Comparison of ENCODE assay signal across 8 cellular contexts in genomic region chr19:372306-372890, GRCh38. TPM values are rescaled to one million over a fixed set of nuclear protein-coding genes. Genes with fewer than 3 reads are reported as not detected.
DNase-seq lines count a peak whose midpoint lies in the region; TF ChIP-seq lines count a peak whose summit lies in the region.

No MANE protein-coding gene starts in this region.

- no peak overlapping the region for H3K18ac ChIP-seq in trophoblast cell (ENCODE audit: low read length)

- H2BK12ac ChIP-seq in trophoblast cell (ENCODE audit: low read length): no peak overlapping the region

- H3K23ac ChIP-seq in trophoblast cell (ENCODE audit: low read length): no peak overlapping the region

- no peak overlapping the region for H2BK120ac ChIP-seq in trophoblast cell (ENCODE audit: insufficient read depth, low read length, poor library complexity)

- DNase-seq in BJ (ENCODE audit: low read depth) (peak; percentile 39), NCI-H1092 treated with DMSO at 0.1 percent for 48 hours (lab: John Stamatoyannopoulos, UW) (peak; percentile 76), dorsolateral prefrontal cortex (peak in 7 of 10 donors; percentile 42 to 80 (median 57)), mucosa of gallbladder (ENCODE audit: low spot score) (peak; percentile 31), trophoblast cell (no peak), DMS53 (lab: John Stamatoyannopoulos, UW) (no peak), SHP77 (lab: John Stamatoyannopoulos, UW) (no peak), uterus (no peak)

- H3K4me1 ChIP-seq in trophoblast cell (ENCODE audit: control insufficient read depth in 1 of 2, insufficient read depth in 2 of 2, low read length in 2 of 2) (peaks cover 0 to 2% of the 10 kb centered on the region in 2 experiments), uterus (no peaks in the 10 kb centered on the region)

- H3K79me2 ChIP-seq in trophoblast cell (ENCODE audit: control insufficient read depth, insufficient read depth, low read length, poor library complexity): no peaks in the 10 kb centered on the region

- H3K36me3 ChIP-seq in BJ (ENCODE audit: control insufficient read depth, insufficient read depth, low read length) (no peaks in the 10 kb centered on the region), trophoblast cell (ENCODE audit: control insufficient read depth in 1 of 2, insufficient read depth in 2 of 2, low read length in 2 of 2) (no peaks in the 10 kb centered on the region), uterus (no peaks in the 10 kb centered on the region)

- no peak overlapping the region for H4K91ac ChIP-seq in trophoblast cell (ENCODE audit: low read depth, low read length)

- H3K27me3 ChIP-seq in BJ (ENCODE audit: control insufficient read depth, insufficient read depth, low read length) (peaks cover 22% of the 10 kb centered on the region), dorsolateral prefrontal cortex (peaks cover 0 to 5% (median 0%) of the 10 kb centered on the region in 45 donors), trophoblast cell (ENCODE audit: insufficient read depth, low read length) (no peaks in the 10 kb centered on the region), uterus (no peaks in the 10 kb centered on the region)

- intact Hi-C loops in dorsolateral prefrontal cortex (cut with DNase I) (no loop called here), uterus (cut with DNase I; ENCODE audit: low total_unique reads) (no loop called here)

- H3K4me3 ChIP-seq in BJ (ENCODE audit: low read depth, low read length) (no peak overlapping the region), dorsolateral prefrontal cortex (peak overlapping the region in 1 of 59 donors; percentile 7), trophoblast cell (ENCODE audit: low read depth, low read length) (no peak overlapping the region), uterus (no peak overlapping the region)

- CTCF ChIA-PET in BJ (lab: Yijun Ruan, JAX): no interaction called here

- H3K9me3 ChIP-seq in trophoblast cell (ENCODE audit: insufficient read depth, low read depth, low read length) (peaks cover 3% of the 10 kb centered on the region), uterus (no peaks in the 10 kb centered on the region)

- H3K14ac ChIP-seq in trophoblast cell (ENCODE audit: low read length): no peak overlapping the region

- H3K79me1 ChIP-seq in trophoblast cell (ENCODE audit: low read length): no peaks in the 10 kb centered on the region

- no peak for TF ChIP-seq POLR2A in uterus (IDR thresholded peaks at IDR 0.05)

- H4K8ac ChIP-seq in trophoblast cell (ENCODE audit: low read depth, low read length): no peak overlapping the region

- POLR2A ChIA-PET in BJ (lab: Charles Lee): no interaction called here

- H3K9ac ChIP-seq in trophoblast cell (ENCODE audit: low read length): no peak overlapping the region

- H3K27ac ChIP-seq in dorsolateral prefrontal cortex (peak overlapping the region in 14 of 59 donors; percentile 1 to 66 (median 34)), trophoblast cell (ENCODE audit: low read depth, low read length) (no peak overlapping the region), uterus (no peak overlapping the region)

- no peak overlapping the region for H3K4me2 ChIP-seq in trophoblast cell (ENCODE audit: low read length)

- no peak for TF ChIP-seq CTCF in BJ (IDR thresholded peaks at IDR 0.05; ENCODE audit: insufficient read depth, low read depth, low read length)
- no peak for TF ChIP-seq CTCF in dorsolateral prefrontal cortex (IDR thresholded peaks at IDR 0.05 in 54 of 56, conservative IDR thresholded peaks at IDR 0.05 in 2 of 56; ENCODE audit: low read depth in 1 of 56, partially characterized antibody in 56 of 56)
- TF ChIP-seq CTCF in uterus (IDR thresholded peaks at IDR 0.05): no peak

- no CpG with 5 or more reads among the region's 14 CpGs for WGBS in trophoblast cell (ENCODE audit: extremely low coverage, insufficient coverage, insufficient read length)

- H2BK5ac ChIP-seq in trophoblast cell (ENCODE audit: low read depth, low read length, poor library complexity): no peak overlapping the region

- H4K12ac ChIP-seq in trophoblast cell (ENCODE audit: low read depth, low read length): no peak overlapping the region

- H3K4ac ChIP-seq in trophoblast cell (ENCODE audit: low read depth, low read length): no peak overlapping the region

- no peak overlapping the region for H2AFZ ChIP-seq in trophoblast cell (ENCODE audit: insufficient read depth, low read length, poor library complexity)

- no peak overlapping the region for H2AK5ac ChIP-seq in trophoblast cell (ENCODE audit: low read length)

RNA-seq across cellular contexts. Expression of gene MIER2, which starts 27.8 kb away (rescaled TPM):
- 14.8 and 16.2 TPM in 2 replicates for polyA plus RNA-seq in BJ (2011; rRNA removed)
- polyA minus RNA-seq in BJ (2011; rRNA and poly(A)+ RNA removed): 50.6 and 55.4 TPM in 2 replicates
- total RNA-seq in dorsolateral prefrontal cortex (10 to 100 TPM; 14.9 to 45.6 (median 27.8) TPM), mucosa of gallbladder (27.9 TPM), uterus (10 to 100 TPM in 2 of 4 donors, 1 to 10 TPM in 2; 2.6 to 54.8 (median 12.7) TPM)
- 38.2 and 39.1 TPM in 2 replicates for polyA plus RNA-seq in trophoblast cell (2013)

RNA-seq across cellular contexts. Expression of gene C2CD4C, which starts 36.5 kb away (rescaled TPM):
- polyA plus RNA-seq in BJ (2011; rRNA removed): 0.04 and 0.07 TPM in 2 replicates
- 0.05 TPM in 1 of 2 replicates, not detected in the other for polyA minus RNA-seq in BJ (2011; rRNA and poly(A)+ RNA removed)
- total RNA-seq in dorsolateral prefrontal cortex (10 to 100 TPM in 115 of 120 experiments, 1 to 10 TPM in 5; 4.9 to 31.8 (median 18.4) TPM), mucosa of gallbladder (172 TPM), uterus (1 to 10 TPM in 2 of 4 donors, not detected in 2; 2.4 to 2.5 TPM)
- polyA plus RNA-seq in trophoblast cell (2013): 1.4 and 1.7 TPM in 2 replicates

Comparison
In these comparisons a context has a peak if more than half of its experiments do, and no peak if none do; other contexts are left out.
1. DNase-seq: peak in BJ (single experiment), NCI-H1092 treated with DMSO at 0.1 percent for 48 hours (single experiment), dorsolateral prefrontal cortex (7 of 10) and mucosa of gallbladder (single experiment); none in trophoblast cell (0 of 2), DMS53 (single experiment), SHP77 (0 of 2) and uterus (0 of 2).